Comparison of ENCODE assay signal across 8 cellular contexts in genomic region chr2:9630001-9630749, GRCh38. TPM values are rescaled to one million over a fixed set of nuclear protein-coding genes. Genes with fewer than 3 reads are reported as not detected.
DNase-seq lines count a peak whose midpoint lies in the region; ATAC-seq and TF ChIP-seq lines count a peak whose summit lies in the region.

No MANE protein-coding gene starts in this region.

- in situ Hi-C loops in SK-MEL-5 (cut with HindIII; ENCODE audit: low pct_unique_long_range_greater_than_20kb, low sequenced_read_pairs): no loop called here

- H2AFZ ChIP-seq in osteoblast (ENCODE audit: low read length): peak overlapping the region; percentile 75

- H4K20me1 ChIP-seq in osteoblast (ENCODE audit: insufficient read depth, low read length): peaks cover 30% of the 10 kb centered on the region

- intact Hi-C loops in activated naive CD4-positive, alpha-beta T cell treated with anti-CD3 and anti-CD28 coated beads for 36 hours (cut with micrococcal nuclease): loop anchor here (1.0 to 5.0 kb wide), 5 partner anchors 73 to 155 kb away; partner anchors contain the start of gene IAH1

- DNase-seq in ELF-1 (ENCODE audit: low read depth, low spot score) (peak; percentile 88), GOT3 (lab: John Stamatoyannopoulos, UW) (peak; percentile 32), LoVo (ENCODE audit: low spot score) (peak; percentile 66), SK-MEL-5 (ENCODE audit: low read depth, low spot score) (peak; percentile 74), globus pallidus (ENCODE audit: low spot score) (peak; percentile 79), osteoblast (ENCODE audit: insufficient read length, low spot score, missing footprints) (peak; percentile 81), thoracic aorta (ENCODE audit: low spot score) (peak; percentile 25)
- DNase-seq in activated naive CD4-positive, alpha-beta T cell treated with anti-CD3 and anti-CD28 coated beads for 36 hours: peak; percentile 72

- peak overlapping the region; percentile 91 for H3K27ac Mint-ChIP-seq in activated naive CD4-positive, alpha-beta T cell treated with anti-CD3 and anti-CD28 coated beads for 36 hours

- ATAC-seq in thoracic aorta (ENCODE audit: insufficient number of reproducible peaks, low FRiP score, low read depth): peak; percentile 67

- peaks cover 20% of the 10 kb centered on the region for H3K36me3 ChIP-seq in osteoblast (ENCODE audit: insufficient read depth, low read length)
- H3K36me3 ChIP-seq in thoracic aorta: no peaks in the 10 kb centered on the region

- no peak for TF ChIP-seq CTCF in osteoblast (IDR thresholded peaks at IDR 0.05; ENCODE audit: extremely low read depth, low read depth, low read length)
- TF ChIP-seq CTCF in thoracic aorta (IDR thresholded peaks at IDR 0.05): no peak

- peaks cover 53% of the 10 kb centered on the region for H3K79me2 ChIP-seq in osteoblast (ENCODE audit: insufficient read depth, low read length)

- H3K9me3 Mint-ChIP-seq in activated naive CD4-positive, alpha-beta T cell treated with anti-CD3 and anti-CD28 coated beads for 36 hours: no peaks in the 10 kb centered on the region

- H3K27ac ChIP-seq in osteoblast (ENCODE audit: low read depth, low read length): peak overlapping the region; percentile 80
- H3K27ac ChIP-seq in thoracic aorta: peak overlapping the region; percentile 85 to 94

- H3K4me3 Mint-ChIP-seq in activated naive CD4-positive, alpha-beta T cell treated with anti-CD3 and anti-CD28 coated beads for 36 hours: peak overlapping the region; percentile 97

- no peaks in the 10 kb centered on the region for H3K27me3 ChIP-seq in osteoblast (ENCODE audit: insufficient read depth, low read length)
- no peaks in the 10 kb centered on the region for H3K27me3 ChIP-seq in thoracic aorta (replicated peaks; ENCODE audit: insufficient read depth)

- H3K4me1 ChIP-seq in osteoblast (ENCODE audit: insufficient read depth, low read length): peaks cover 34% of the 10 kb centered on the region
- peaks cover 29 to 51% of the 10 kb centered on the region in 2 donors for H3K4me1 ChIP-seq in thoracic aorta (ENCODE audit: control insufficient read depth in 1 of 2, low read depth in 2 of 2)

- peak overlapping the region; percentile 94 for H3K4me2 ChIP-seq in osteoblast (ENCODE audit: insufficient read depth, low read length)

- CTCF ChIA-PET in activated naive CD4-positive, alpha-beta T cell treated with anti-CD3 and anti-CD28 coated beads for 36 hours (lab: Charles Lee): interaction anchor here (0.7 to 2.3 kb wide), 6 partner anchors 16 to 169 kb away, joined by 3 to 8 read pairs (median 3); no protein-coding TSS in a partner anchor

- peak overlapping the region; percentile 88 for H3K4me3 ChIP-seq in osteoblast (ENCODE audit: insufficient read depth, low read length)
- peak overlapping the region; percentile 90 for H3K4me3 ChIP-seq in thoracic aorta

- H3K36me3 Mint-ChIP-seq in activated naive CD4-positive, alpha-beta T cell treated with anti-CD3 and anti-CD28 coated beads for 36 hours (ENCODE audit: low read depth): peaks cover 46% of the 10 kb centered on the region

- H3K4me1 Mint-ChIP-seq in activated naive CD4-positive, alpha-beta T cell treated with anti-CD3 and anti-CD28 coated beads for 36 hours (ENCODE audit: low read depth): peaks cover 52% of the 10 kb centered on the region

- no peaks in the 10 kb centered on the region for H3K27me3 Mint-ChIP-seq in activated naive CD4-positive, alpha-beta T cell treated with anti-CD3 and anti-CD28 coated beads for 36 hours (ENCODE audit: low read depth)

- H3K9me3 ChIP-seq in osteoblast (ENCODE audit: low read depth, low read length): no peaks in the 10 kb centered on the region
- H3K9me3 ChIP-seq in thoracic aorta: no peaks in the 10 kb centered on the region

RNA-seq across cellular contexts. Expression of gene YWHAQ, which starts 0.6 kb away (rescaled TPM):
- total RNA-seq in SK-MEL-5 (2014; rRNA removed; shearing (Covaris generic)): 245 and 253 TPM in 2 replicates
- polyA plus RNA-seq in SK-MEL-5 (2015; cell fraction: cytosol; rRNA removed): 263 and 302 TPM in 2 replicates
- 58.9 and 65.0 TPM in 2 replicates for polyA plus RNA-seq in SK-MEL-5 (2015; cell fraction: nucleus; rRNA removed)
- total RNA-seq in activated naive CD4-positive, alpha-beta T cell treated with anti-CD3 and anti-CD28 coated beads for 36 hours: 100 to 1,000 TPM; 248 to 261 TPM
- total RNA-seq in osteoblast (242 and 285 TPM in 2 replicates), thoracic aorta (100 to 1,000 TPM; 158 to 183 TPM)

Comparison
In these comparisons a context has a peak if more than half of its experiments do, and no peak if none do; other contexts are left out.
1. Peak in every context shown above with its lines: DNase-seq, ATAC-seq, H3K4me3 ChIP-seq and H3K27ac ChIP-seq.
2. DNase-seq: peak in every context shown above with its lines; median percentile 88 in ELF-1; 81 in osteoblast; 79 in globus pallidus; 74 in SK-MEL-5; 72 in activated naive CD4-positive, alpha-beta T cell treated with anti-CD3 and anti-CD28 coated beads for 36 hours; 66 in LoVo; 32 in GOT3; 25 in thoracic aorta.